ENCODE assay signal across 32 cellular contexts in genomic region chr6:50853924-50854323, GRCh38. TPM values are rescaled to one million over a fixed set of nuclear protein-coding genes. Genes with fewer than 3 reads are reported as not detected.
"Had no signal": no experiment of that assay in that cellular context is flagged by ENCODE, and none has a peak within 500 bp of the region (broad histone marks: within the 10 kb centered on the region; RNA-seq: fewer than 3 reads in every experiment).

No MANE protein-coding gene starts in this region.

- FAIRE-seq: bronchial epithelial cell had no signal

- H3K4me1 ChIP-seq: ascending aorta had no signal

- H3K9me3 ChIP-seq: ascending aorta, body of pancreas had no signal

- DNase-seq: activated CD4-positive, alpha-beta T cell treated with anti-CD3 and anti-CD28 coated beads for 4 hours; activated CD4-positive, alpha-beta T cell treated with anti-CD3 and anti-CD28 coated beads, Interleukin-2, amount 50 U/mL, for 4 hours; activated CD8-positive, alpha-beta memory T cell treated with anti-CD3 and anti-CD28 coated beads, Interleukin-2, amount 10 ng/mL, durations not matched to agents 7 days and 5 days; activated effector memory CD4-positive, alpha-beta T cell treated with anti-CD3 and anti-CD28 coated beads, Interleukin-2, amount 50 U/mL, for 16 hours; activated naive CD4-positive, alpha-beta T cell treated with Interleukin-2 at 50 U/mL for 16 hours; activated naive CD8-positive, alpha-beta T cell treated with anti-CD3 and anti-CD28 coated beads, Interleukin-2, amount 50 U/mL, for 24 hours; activated T-cell treated with anti-CD3 and anti-CD28 coated beads, Interleukin-2, amount 50 U/mL, for 24 hours; amniotic stem cell; body of pancreas; central memory CD4-positive, alpha-beta T cell; Karpas-422; MM.1S; NCI-H1105; NCI-H1436; NCI-H1930; NCI-H2107; NCI-H2171 treated with DMSO at 0.1 percent for 48 hours; NCI-H226; NCI-H69; NK-92 treated with Interleukin-12 subunit alpha and Interleukin-12 subunit beta, amount 100 ng/mL, for 24 hours; OCI-M1; RPMI8226; SW 1271 had no signal

- H3K36me3 ChIP-seq: ascending aorta had no signal

- H3K27ac Mint-ChIP-seq: activated CD8-positive, alpha-beta memory T cell treated with anti-CD3 and anti-CD28 coated beads, Interleukin-2, amount 10 ng/mL, durations not matched to agents 7 days and 5 days; activated naive CD4-positive, alpha-beta T cell treated with anti-CD3 and anti-CD28 coated beads, Interleukin-2, amount 50 U/mL, for 72 hours; activated naive CD8-positive, alpha-beta T cell treated with anti-CD3 and anti-CD28 coated beads, Interleukin-2, amount 50 U/mL, for 24 hours; activated T-cell treated with anti-CD3 and anti-CD28 coated beads, Interleukin-2, amount 50 U/mL, for 24 hours had no signal

- H3K4me3 ChIP-seq: ascending aorta, body of pancreas had no signal

- H3K4me3 Mint-ChIP-seq: activated CD8-positive, alpha-beta memory T cell treated with anti-CD3 and anti-CD28 coated beads, Interleukin-2, amount 10 ng/mL, durations not matched to agents 7 days and 5 days; activated naive CD8-positive, alpha-beta T cell treated with anti-CD3 and anti-CD28 coated beads, Interleukin-2, amount 50 U/mL, for 24 hours; activated T-cell treated with anti-CD3 and anti-CD28 coated beads, Interleukin-2, amount 50 U/mL, for 24 hours had no signal

- H3K27ac ChIP-seq: ascending aorta, body of pancreas had no signal

- H3K4me1 Mint-ChIP-seq: activated CD8-positive, alpha-beta memory T cell treated with anti-CD3 and anti-CD28 coated beads, Interleukin-2, amount 10 ng/mL, durations not matched to agents 7 days and 5 days; activated naive CD8-positive, alpha-beta T cell treated with anti-CD3 and anti-CD28 coated beads, Interleukin-2, amount 50 U/mL, for 24 hours had no signal

- H3K9me3 Mint-ChIP-seq: activated naive CD8-positive, alpha-beta T cell treated with anti-CD3 and anti-CD28 coated beads, Interleukin-2, amount 50 U/mL, for 24 hours had no signal

- ATAC-seq: activated CD4-positive, CD25-positive, alpha-beta regulatory T cell treated with anti-CD3 and anti-CD28 coated beads, Interleukin-2, amount 50 U/mL, for 24 hours; activated CD8-positive, alpha-beta memory T cell treated with anti-CD3 and anti-CD28 coated beads, Interleukin-2, amount 10 ng/mL, durations not matched to agents 7 days and 5 days; activated naive CD4-positive, alpha-beta T cell treated with anti-CD3 and anti-CD28 coated beads, Interleukin-2, amount 50 U/mL, for 72 hours; activated naive CD8-positive, alpha-beta T cell treated with anti-CD3 and anti-CD28 coated beads, Interleukin-2, amount 50 U/mL, for 24 hours; body of pancreas; Panc1; Right ventricle myocardium inferior; SK-N-SH treated with all-trans-retinoic acid at 6 μM for 48 hours had no signal

RNA-seq across cellular contexts. Expression of gene TFAP2B, which starts 35.3 kb away (rescaled TPM):
- total RNA-seq: activated CD8-positive, alpha-beta memory T cell treated with anti-CD3 and anti-CD28 coated beads, Interleukin-2, amount 10 ng/mL, durations not matched to agents 7 days and 5 days; activated naive CD4-positive, alpha-beta T cell treated with anti-CD3 and anti-CD28 coated beads, Interleukin-2, amount 50 U/mL, for 72 hours; ascending aorta; body of pancreas; bronchial epithelial cell; NCI-H460; T-helper 1 cell treated with Interleukin-12 subunit alpha and Interleukin-12 subunit beta and Interleukin-4 antibody, amounts not matched to agents 30 ng/mL and 1 ng/mL, for 36 hours had no signal
